ENCODE assay signal across 1 cellular context in genomic region chr2:105800953-105801635, GRCh38.
TF ChIP-seq lines count a peak whose summit lies in the region.

No MANE protein-coding gene starts in this region.

TF ChIP-seq in GM23338, 12 proteins besides CTCF, POLR2A, EP300 and RAD21 (continued from another document):
- TF ChIP-seq ZNF462 (CRISPR knock-in tag; IDR thresholded peaks at IDR 0.05) (no peak), ZNF331 (CRISPR knock-in tag; IDR thresholded peaks at IDR 0.05; ENCODE audit: low read depth) (no peak), EZH2 (IDR thresholded peaks at IDR 0.05; ENCODE audit: low read depth, unreplicated experiment) (no peak), NANOG (IDR thresholded peaks at IDR 0.05; ENCODE audit: borderline replicate concordance) (no peak), ZNF114 (CRISPR knock-in tag; IDR thresholded peaks at IDR 0.05) (no peak), EZH2phosphoT487 (IDR thresholded peaks at IDR 0.05; ENCODE audit: unreplicated experiment) (no peak), STAT1 (IDR thresholded peaks at IDR 0.05; ENCODE audit: unreplicated experiment) (no peak), CREB1 (CRISPR knock-in tag; IDR thresholded peaks at IDR 0.05; ENCODE audit: low read depth) (no peak)
- TF ChIP-seq, protein P1, sequence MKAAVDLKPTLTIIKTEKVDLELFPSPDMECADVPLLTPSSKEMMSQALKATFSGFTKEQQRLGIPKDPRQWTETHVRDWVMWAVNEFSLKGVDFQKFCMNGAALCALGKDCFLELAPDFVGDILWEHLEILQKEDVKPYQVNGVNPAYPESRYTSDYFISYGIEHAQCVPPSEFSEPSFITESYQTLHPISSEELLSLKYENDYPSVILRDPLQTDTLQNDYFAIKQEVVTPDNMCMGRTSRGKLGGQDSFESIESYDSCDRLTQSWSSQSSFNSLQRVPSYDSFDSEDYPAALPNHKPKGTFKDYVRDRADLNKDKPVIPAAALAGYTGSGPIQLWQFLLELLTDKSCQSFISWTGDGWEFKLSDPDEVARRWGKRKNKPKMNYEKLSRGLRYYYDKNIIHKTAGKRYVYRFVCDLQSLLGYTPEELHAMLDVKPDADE (IDR thresholded peaks at IDR 0.05) = no peak
